ENCODE assay signal across 20 cellular contexts in genomic region chr11:33021937-33022336, GRCh38.
A peak's percentile ranks its signal among the peaks of the same experiment; 100 is the strongest.
DNase-seq lines count a peak whose midpoint lies in the region; ATAC-seq and TF ChIP-seq lines count a peak whose summit lies in the region.
"Had no signal": no experiment of that assay in that cellular context is flagged by ENCODE, and none has a peak within 500 bp of the region (broad histone marks: within the 10 kb centered on the region; RNA-seq: fewer than 3 reads in every experiment).

No MANE protein-coding gene starts in this region.

- H3K27ac ChIP-seq in VCaP: peak overlapping the region; percentile 85
- H3K27ac ChIP-seq: body of pancreas, foreskin keratinocyte, hepatocyte, sigmoid colon had no signal

- no peak for DNase-seq in stimulated activated naive CD8-positive, alpha-beta T cell treated with anti-CD3 and anti-CD28 coated beads, Interleukin-15, amount 100 ng/mL, for 72 hours
- no peak for DNase-seq in stimulated activated naive CD8-positive, alpha-beta T cell treated with anti-CD3 and anti-CD28 coated beads, Interleukin-15, Interleukin-2, amounts not matched to agents 100 U/mL and 50 U/mL, for 24 hours
- DNase-seq in GM20000 (ENCODE audit: low spot score) (no peak), NCI-H1694 (lab: John Stamatoyannopoulos, UW) (no peak)
- DNase-seq: activated CD4-positive, alpha-beta T cell treated with anti-CD3 and anti-CD28 coated beads for 1 hour; activated naive CD8-positive, alpha-beta T cell treated with anti-CD3 and anti-CD28 coated beads, Interleukin-2, amount 10 ng/mL, durations not matched to agents 7 days and 5 days; body of pancreas; foreskin keratinocyte; GF-D8; midbrain; NCI-H526; nephron progenitor cell; sigmoid colon; substantia nigra had no signal

- H3K9me3 Mint-ChIP-seq in stimulated activated naive CD8-positive, alpha-beta T cell treated with anti-CD3 and anti-CD28 coated beads, Interleukin-15, amount 100 ng/mL, for 72 hours: no peaks in the 10 kb centered on the region
- H3K9me3 Mint-ChIP-seq: activated naive CD8-positive, alpha-beta T cell treated with anti-CD3 and anti-CD28 coated beads, Interleukin-2, amount 10 ng/mL, durations not matched to agents 7 days and 5 days; activated T-helper 1 cell treated with anti-CD3 and anti-CD28 coated beads, Interleukin-12 subunit alpha, Interleukin-12 subunit beta, Interleukin-2, Interleukin-4 antibody, amounts not matched to agents 30 ng/mL and 10 ng/mL and 1 ng/mL, durations not matched to agents 14 hours and 24 hours and 36 hours; CD14-positive monocyte; nephron progenitor cell had no signal

- TF ChIP-seq CTCF in VCaP (conservative IDR thresholded peaks at IDR 0.05) (no peak), GM20000 (IDR thresholded peaks at IDR 0.05; ENCODE audit: extremely low read depth, missing control alignments) (no peak)

- H3K4me1 Mint-ChIP-seq in stimulated activated naive CD8-positive, alpha-beta T cell treated with anti-CD3 and anti-CD28 coated beads, Interleukin-15, amount 100 ng/mL, for 72 hours: peaks cover 38% of the 10 kb centered on the region

- no peak overlapping the region for H3K27ac Mint-ChIP-seq in stimulated activated naive CD8-positive, alpha-beta T cell treated with anti-CD3 and anti-CD28 coated beads, Interleukin-15, amount 100 ng/mL, for 72 hours
- H3K27ac Mint-ChIP-seq: activated naive CD8-positive, alpha-beta T cell treated with anti-CD3 and anti-CD28 coated beads, Interleukin-2, amount 10 ng/mL, durations not matched to agents 7 days and 5 days; activated T-helper 1 cell treated with anti-CD3 and anti-CD28 coated beads, Interleukin-12 subunit alpha, Interleukin-12 subunit beta, Interleukin-2, Interleukin-4 antibody, amounts not matched to agents 30 ng/mL and 10 ng/mL and 1 ng/mL, durations not matched to agents 14 hours and 24 hours and 36 hours; CD14-positive monocyte; nephron progenitor cell had no signal

- ATAC-seq in stimulated activated naive CD8-positive, alpha-beta T cell treated with anti-CD3 and anti-CD28 coated beads, Interleukin-15, amount 100 ng/mL, for 72 hours: peak; percentile 59
- ATAC-seq in stimulated activated naive CD8-positive, alpha-beta T cell treated with anti-CD3 and anti-CD28 coated beads, Interleukin-15, Interleukin-2, amounts not matched to agents 100 U/mL and 50 U/mL, for 24 hours: no peak
- ATAC-seq in GM21423 (IDR thresholded peaks at IDR 0.05; ENCODE audit: unreplicated experiment) (peak; percentile 52), HG03135 (IDR thresholded peaks at IDR 0.05; ENCODE audit: unreplicated experiment) (no peak)
- ATAC-seq: body of pancreas, foreskin keratinocyte had no signal

- H3K4me3 Mint-ChIP-seq in stimulated activated naive CD8-positive, alpha-beta T cell treated with anti-CD3 and anti-CD28 coated beads, Interleukin-15, amount 100 ng/mL, for 72 hours: no peak overlapping the region
- H3K4me3 Mint-ChIP-seq: activated naive CD8-positive, alpha-beta T cell treated with anti-CD3 and anti-CD28 coated beads, Interleukin-2, amount 10 ng/mL, durations not matched to agents 7 days and 5 days; activated T-helper 1 cell treated with anti-CD3 and anti-CD28 coated beads, Interleukin-12 subunit alpha, Interleukin-12 subunit beta, Interleukin-2, Interleukin-4 antibody, amounts not matched to agents 30 ng/mL and 10 ng/mL and 1 ng/mL, durations not matched to agents 14 hours and 24 hours and 36 hours; CD14-positive monocyte; nephron progenitor cell had no signal

- H3K27me3 Mint-ChIP-seq in stimulated activated naive CD8-positive, alpha-beta T cell treated with anti-CD3 and anti-CD28 coated beads, Interleukin-15, amount 100 ng/mL, for 72 hours: peaks cover 15% of the 10 kb centered on the region

Comparison
In these comparisons a context has a peak if more than half of its experiments do, and no peak if none do; other contexts are left out.
1. ATAC-seq: peak in stimulated activated naive CD8-positive, alpha-beta T cell treated with anti-CD3 and anti-CD28 coated beads, Interleukin-15, amount 100 ng/mL, for 72 hours (single experiment) and GM21423 (single experiment); none in stimulated activated naive CD8-positive, alpha-beta T cell treated with anti-CD3 and anti-CD28 coated beads, Interleukin-15, Interleukin-2, amounts not matched to agents 100 U/mL and 50 U/mL, for 24 hours (single experiment) and HG03135 (single experiment).